25 cellular contexts compared by ENCODE assay signal in the genomic region with DNA sequence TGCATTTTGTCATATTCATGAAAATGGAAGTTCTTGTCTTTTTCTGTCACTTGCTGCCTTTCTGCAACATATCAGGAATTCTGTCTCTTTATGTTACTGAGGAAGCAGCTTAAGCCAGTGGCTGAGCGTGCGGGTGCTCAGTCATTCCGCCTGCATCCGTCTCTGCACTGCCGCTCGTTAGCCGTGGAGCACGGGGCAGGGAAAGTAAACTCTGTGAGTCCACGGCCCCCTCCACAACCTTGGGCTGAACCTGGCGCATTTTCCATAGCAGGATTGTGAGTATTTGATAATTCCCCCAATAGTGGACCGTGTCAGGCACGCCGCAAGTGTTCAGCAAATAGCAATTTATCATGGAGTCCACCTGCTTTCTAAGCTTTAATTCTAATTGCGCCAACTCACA.
"Had no signal": no experiment of that assay in that cellular context is flagged by ENCODE, and none has a peak within 500 bp of the region (broad histone marks: within the 10 kb centered on the region; RNA-seq: fewer than 3 reads in every experiment).

No MANE protein-coding gene starts in this region.

- H3K9ac ChIP-seq: SK-N-SH had no signal

- ATAC-seq: activated CD8-positive, alpha-beta T cell treated with anti-CD3 and anti-CD28 coated beads, Interleukin-2, amount 10 ng/mL, durations not matched to agents 7 days and 5 days; K562; WTC11 had no signal

- H3K27ac ChIP-seq: Peyer's patch, RWPE1, SJCRH30 had no signal

- H3K36me3 ChIP-seq: Peyer's patch, SJCRH30 had no signal

- H3K4me3 Mint-ChIP-seq: activated CD8-positive, alpha-beta T cell treated with anti-CD3 and anti-CD28 coated beads, Interleukin-2, amount 10 ng/mL, durations not matched to agents 7 days and 5 days; activated naive CD8-positive, alpha-beta T cell treated with anti-CD3 and anti-CD28 coated beads for 36 hours; WTC11 had no signal

- H3K4me1 ChIP-seq: Peyer's patch, SJCRH30 had no signal

- H3K4me3 ChIP-seq: K562, Peyer's patch, SJCRH30 had no signal

- DNase-seq: activated CD4-positive, alpha-beta T cell treated with anti-CD3 and anti-CD28 coated beads for 48 hours; activated CD4-positive, alpha-beta T cell treated with anti-CD3 and anti-CD28 coated beads, Interleukin-2, amount 50 U/mL, for 4 hours; activated CD4-positive, CD25-positive, alpha-beta regulatory T cell treated with anti-CD3 and anti-CD28 coated beads, Interleukin-2, amount 50 U/mL, for 72 hours; activated CD8-positive, alpha-beta memory T cell treated with anti-CD3 and anti-CD28 coated beads, Interleukin-2, amount 50 U/mL, for 48 hours; activated CD8-positive, alpha-beta T cell treated with anti-CD3 and anti-CD28 coated beads, Interleukin-2, amount 10 ng/mL, durations not matched to agents 7 days and 5 days; activated naive CD4-positive, alpha-beta T cell treated with Interleukin-2 at 50 U/mL for 16 hours; activated naive CD8-positive, alpha-beta T cell treated with anti-CD3 and anti-CD28 coated beads for 36 hours; activated T-cell treated with anti-CD3 and anti-CD28 coated beads, Interleukin-2, amount 50 U/mL, for 1 hour; cerebellar nuclear complex; Karpas-422; NCI-H1048; NCI-H1417; NCI-H1930; NCI-H2107; NCI-H446; NCI-H524; NCI-H774; Right ventricle myocardium superior; SJCRH30; SK-N-SH; T-helper 1 cell had no signal

- H3K27ac Mint-ChIP-seq: activated CD8-positive, alpha-beta T cell treated with anti-CD3 and anti-CD28 coated beads, Interleukin-2, amount 10 ng/mL, durations not matched to agents 7 days and 5 days; activated naive CD8-positive, alpha-beta T cell treated with anti-CD3 and anti-CD28 coated beads for 36 hours; WTC11 had no signal

- H3K4me1 Mint-ChIP-seq: activated naive CD8-positive, alpha-beta T cell treated with anti-CD3 and anti-CD28 coated beads for 36 hours; WTC11 had no signal

- FAIRE-seq: K562 had no signal

- H3K9me3 ChIP-seq: Peyer's patch, SJCRH30, SK-N-SH had no signal

- H3K36me3 Mint-ChIP-seq: activated naive CD8-positive, alpha-beta T cell treated with anti-CD3 and anti-CD28 coated beads for 36 hours; WTC11 had no signal

- H3K9me3 Mint-ChIP-seq: activated naive CD8-positive, alpha-beta T cell treated with anti-CD3 and anti-CD28 coated beads for 36 hours had no signal
